ENCODE assay signal across 8 cellular contexts in the genomic region with DNA sequence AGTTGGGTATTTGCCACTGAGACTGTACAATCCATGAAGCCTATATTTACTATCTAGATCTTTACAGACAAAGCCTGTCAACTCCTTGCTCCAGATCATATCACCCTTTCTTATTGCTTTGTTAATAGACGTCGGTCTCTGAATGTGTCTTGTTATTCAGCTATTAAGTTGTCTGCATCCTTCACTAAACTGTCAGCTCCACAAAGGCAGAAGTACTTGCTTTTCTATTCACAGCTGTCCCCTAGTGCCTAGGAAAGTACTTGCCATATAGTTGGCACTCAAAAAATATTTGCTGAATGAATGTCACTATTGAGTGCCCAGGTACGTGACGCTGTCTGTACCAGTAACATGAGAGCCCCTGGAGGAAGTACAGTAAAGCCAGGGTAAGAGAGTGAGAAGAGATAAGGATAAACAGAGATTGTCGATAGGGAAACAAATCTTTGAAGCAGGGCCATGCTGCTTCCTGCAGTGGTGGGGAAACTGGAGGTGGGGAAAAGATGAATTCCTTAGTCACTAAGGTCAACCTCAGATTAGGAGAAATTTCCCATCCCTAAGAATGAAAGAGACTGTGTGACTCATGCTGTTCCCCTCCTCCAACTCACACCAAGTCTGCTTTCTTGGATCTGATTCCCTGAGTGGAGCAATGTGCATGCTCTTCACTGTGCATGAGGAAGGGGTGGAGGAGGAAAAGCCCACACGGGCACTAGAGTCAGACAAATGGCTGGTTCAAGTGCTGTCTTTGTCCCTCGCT. TPM values are rescaled to one million over a fixed set of nuclear protein-coding genes. Genes with fewer than 3 reads are reported as not detected.
DNase-seq lines count a peak whose midpoint lies in the region; FAIRE-seq and TF ChIP-seq lines count a peak whose summit lies in the region.

No MANE protein-coding gene starts in this region.

- TF ChIP-seq POLR2A in GM12891 (IDR thresholded peaks at IDR 0.05; ENCODE audit: low read depth, low read length) = no peak

- POLR2A ChIA-PET in HEK293 (lab: Yijun Ruan, JAX) = no interaction called here

- peak in 1 of 2 donors; percentile 77 for DNase-seq in ascending aorta (ENCODE audit: low spot score in 2 of 2)
- peak in 27 of 51 donors; percentile 2 to 67 (median 21) for DNase-seq in hypothalamus (lab: John Stamatoyannopoulos, UW)
- DNase-seq in skeletal muscle cell (ENCODE audit: low read depth) = peak; percentile 85
- no peak for DNase-seq in GM12891 (ENCODE audit: insufficient read length, low spot score)
- no peak for DNase-seq in GM20000 (ENCODE audit: low spot score)
- no peak for DNase-seq in SK-N-DZ (ENCODE audit: low spot score)
- DNase-seq in activated naive CD4-positive, alpha-beta T cell (lab: John Stamatoyannopoulos, UW) = no peak

- H3K36me3 ChIP-seq in HEK293 (ENCODE audit: control insufficient read depth in 2 of 2, insufficient read depth in 1 of 2, low read length in 2 of 2) = no peaks in the 10 kb centered on the region
- H3K36me3 ChIP-seq in ascending aorta = peaks cover 0 to 3% of the 10 kb centered on the region in 2 donors

- no peaks in the 10 kb centered on the region for H3K27me3 ChIP-seq in ascending aorta

- intact Hi-C loops in ascending aorta (cut with DNase I) = loop anchor here (2.0 kb wide), 1 partner anchor 20 kb away; no protein-coding TSS in a partner anchor

- H3K4me3 ChIP-seq in HEK293 (ENCODE audit: low read depth, low read length) (no peak overlapping the region), ascending aorta (no peak overlapping the region), skeletal muscle cell (ENCODE audit: low read depth, low read length) (no peak overlapping the region)

- H3K27ac ChIP-seq in HEK293 (ENCODE audit: extremely low read depth, low read depth, low read length) = no peak overlapping the region
- H3K27ac ChIP-seq in ascending aorta = peak overlapping the region; percentile 50 to 76

- H3K4me1 ChIP-seq in HEK293 (ENCODE audit: control insufficient read depth, insufficient read depth, low read length) (peaks cover 10% of the 10 kb centered on the region), ascending aorta (peaks cover 10 to 43% of the 10 kb centered on the region in 2 donors)

- no peaks in the 10 kb centered on the region for H3K9me3 ChIP-seq in HEK293 (ENCODE audit: control insufficient read depth, insufficient read depth, low read depth, low read length)
- H3K9me3 ChIP-seq in ascending aorta = no peaks in the 10 kb centered on the region

- FAIRE-seq in GM12891 (lab: Jason Lieb, UNC) = no peak

- CTCF ChIA-PET in HEK293 (lab: Yijun Ruan, JAX) = interaction anchor here (1.8 kb wide), 1 partner anchor 158 kb away, joined by 7 read pairs; no protein-coding TSS in a partner anchor

- TF ChIP-seq CTCF in HEK293 (tag by site-specific recombination; IDR thresholded peaks at IDR 0.05) (no peak), ascending aorta (IDR thresholded peaks at IDR 0.05) (no peak), GM20000 (IDR thresholded peaks at IDR 0.05; ENCODE audit: extremely low read depth, missing control alignments) (no peak)

TF ChIP-seq in HEK293, 187 proteins besides CTCF, POLR2A, EP300 and RAD21 (continues in another document):
- TF ChIP-seq ZNF366 (tag by site-specific recombination; conservative IDR thresholded peaks at IDR 0.05) (peak; percentile 24; the same call in 1 of the 2 replicates), ZBTB17 (tag by site-specific recombination; IDR thresholded peaks at IDR 0.05) (peak; percentile 88), WT1 (tag by site-specific recombination; IDR thresholded peaks at IDR 0.05) (no peak), MZF1 (tag by site-specific recombination; IDR thresholded peaks at IDR 0.05; ENCODE audit: borderline replicate concordance) (peak; percentile 59; the same call in 1 of the 2 replicates), ZNF660 (tag by site-specific recombination; IDR thresholded peaks at IDR 0.05) (0 out of 2 replicates have a peak, but pooled peaks have one; percentile 42), TRIM28 (IDR thresholded peaks at IDR 0.05; ENCODE audit: borderline replicate concordance, low read length) (peak; percentile 79), MYNN (tag by site-specific recombination; IDR thresholded peaks at IDR 0.05; ENCODE audit: borderline replicate concordance) (no peak), ZFHX2 (tag by site-specific recombination; conservative IDR thresholded peaks at IDR 0.05) (peak; percentile 32), ZNF629 (tag by site-specific recombination; IDR thresholded peaks at IDR 0.05) (0 out of 2 replicates have a peak, but pooled peaks have one; percentile 14), PRDM1 (tag by site-specific recombination; IDR thresholded peaks at IDR 0.05) (peak; percentile 76)
- TF ChIP-seq, protein P1, sequence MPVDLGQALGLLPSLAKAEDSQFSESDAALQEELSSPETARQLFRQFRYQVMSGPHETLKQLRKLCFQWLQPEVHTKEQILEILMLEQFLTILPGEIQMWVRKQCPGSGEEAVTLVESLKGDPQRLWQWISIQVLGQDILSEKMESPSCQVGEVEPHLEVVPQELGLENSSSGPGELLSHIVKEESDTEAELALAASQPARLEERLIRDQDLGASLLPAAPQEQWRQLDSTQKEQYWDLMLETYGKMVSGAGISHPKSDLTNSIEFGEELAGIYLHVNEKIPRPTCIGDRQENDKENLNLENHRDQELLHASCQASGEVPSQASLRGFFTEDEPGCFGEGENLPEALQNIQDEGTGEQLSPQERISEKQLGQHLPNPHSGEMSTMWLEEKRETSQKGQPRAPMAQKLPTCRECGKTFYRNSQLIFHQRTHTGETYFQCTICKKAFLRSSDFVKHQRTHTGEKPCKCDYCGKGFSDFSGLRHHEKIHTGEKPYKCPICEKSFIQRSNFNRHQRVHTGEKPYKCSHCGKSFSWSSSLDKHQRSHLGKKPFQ (tag by site-specific recombination; IDR thresholded peaks at IDR 0.05) = no peak
- TF ChIP-seq, protein P2, sequence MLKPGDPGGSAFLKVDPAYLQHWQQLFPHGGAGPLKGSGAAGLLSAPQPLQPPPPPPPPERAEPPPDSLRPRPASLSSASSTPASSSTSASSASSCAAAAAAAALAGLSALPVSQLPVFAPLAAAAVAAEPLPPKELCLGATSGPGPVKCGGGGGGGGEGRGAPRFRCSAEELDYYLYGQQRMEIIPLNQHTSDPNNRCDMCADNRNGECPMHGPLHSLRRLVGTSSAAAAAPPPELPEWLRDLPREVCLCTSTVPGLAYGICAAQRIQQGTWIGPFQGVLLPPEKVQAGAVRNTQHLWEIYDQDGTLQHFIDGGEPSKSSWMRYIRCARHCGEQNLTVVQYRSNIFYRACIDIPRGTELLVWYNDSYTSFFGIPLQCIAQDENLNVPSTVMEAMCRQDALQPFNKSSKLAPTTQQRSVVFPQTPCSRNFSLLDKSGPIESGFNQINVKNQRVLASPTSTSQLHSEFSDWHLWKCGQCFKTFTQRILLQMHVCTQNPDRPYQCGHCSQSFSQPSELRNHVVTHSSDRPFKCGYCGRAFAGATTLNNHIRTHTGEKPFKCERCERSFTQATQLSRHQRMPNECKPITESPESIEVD (tag by site-specific recombination; IDR thresholded peaks at IDR 0.05) = no peak

TF ChIP-seq in GM12891, 5 proteins besides CTCF, POLR2A, EP300 and RAD21:
- TF ChIP-seq TAF1 (IDR thresholded peaks at IDR 0.05; ENCODE audit: low read depth, low read length) (no peak), POU2F2 (IDR thresholded peaks at IDR 0.05; ENCODE audit: low read depth, low read length) (no peak), SPI1 (IDR thresholded peaks at IDR 0.05; ENCODE audit: low read depth, low read length) (no peak), POLR2AphosphoS5 (IDR thresholded peaks at IDR 0.05; ENCODE audit: low read depth, low read length) (no peak), PAX5 (IDR thresholded peaks at IDR 0.05; ENCODE audit: insufficient read depth, low read length, severe bottlenecking) (no peak)

RNA-seq across cellular contexts. Expression of a gene that starts 36.3 kb away (rescaled TPM):
- 24.7 TPM for total RNA-seq in ascending aorta
- polyA plus RNA-seq in GM12891 (2012; ENCODE audit: low read depth, missing spikeins) = 0.36 TPM
- 0.03 and 0.09 TPM in 2 replicates for polyA plus RNA-seq in SK-N-DZ (2014; cell fraction: cytosol; rRNA removed)
- not detected in 2 replicates for polyA plus RNA-seq in SK-N-DZ (2014; cell fraction: nucleus; rRNA removed)

Comparison
In these comparisons a context has a peak if more than half of its experiments do, and no peak if none do; other contexts are left out.
1. DNase-seq: peak in hypothalamus (27 of 51) and skeletal muscle cell (single experiment); none in GM12891 (single experiment), GM20000 (single experiment), SK-N-DZ (single experiment) and activated naive CD4-positive, alpha-beta T cell (0 of 4).